In the genomic region with DNA sequence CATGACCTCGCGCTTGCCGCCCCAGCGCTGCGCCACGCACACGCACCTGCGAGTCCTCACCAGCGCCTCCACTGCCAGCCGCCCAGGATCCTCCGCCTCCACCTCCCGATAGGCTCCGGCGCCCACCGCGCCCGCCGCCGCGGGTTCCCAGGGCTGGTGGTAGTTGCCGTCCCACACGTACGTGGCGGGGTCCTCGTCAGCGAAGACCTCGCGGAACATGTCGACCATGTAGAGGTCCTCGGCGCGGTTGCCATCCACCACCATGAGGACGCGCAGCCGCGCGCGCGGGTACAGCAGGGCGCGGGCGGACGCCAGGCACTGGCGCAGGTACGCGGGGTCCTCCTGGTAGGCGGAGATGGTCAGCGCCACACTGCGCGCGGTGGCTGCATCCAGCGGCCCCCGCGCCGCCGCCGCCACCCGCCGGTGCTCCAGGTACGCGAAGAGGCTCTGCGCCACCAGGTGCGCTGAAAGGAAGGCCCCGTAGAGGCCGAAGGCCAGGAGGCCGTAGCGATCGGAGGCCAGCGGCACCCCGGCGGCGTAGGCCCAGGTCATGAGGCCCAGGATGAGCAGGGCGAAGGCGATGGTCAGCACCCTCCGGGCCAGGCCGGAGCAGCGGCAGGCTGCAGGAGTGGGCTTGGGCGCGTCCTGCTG, we compare ENCODE assay signal across 1 cellular context.
TF ChIP-seq lines count a peak whose summit lies in the region.

No MANE protein-coding gene starts in this region.

TF ChIP-seq in H1, 55 proteins besides CTCF, POLR2A, EP300 and RAD21:
- TF ChIP-seq ATF3 (IDR thresholded peaks at IDR 0.05; ENCODE audit: insufficient read depth, low read depth, low read length) (no peak), KDM1A (IDR thresholded peaks at IDR 0.05; ENCODE audit: borderline replicate concordance, low read length) (no peak; the same call in 1 of the 2 replicates), SUZ12 (IDR thresholded peaks at IDR 0.05; ENCODE audit: low read length) (peak; percentile 84), TCF12 (IDR thresholded peaks at IDR 0.05; ENCODE audit: low read depth, low read length) (0 out of 2 replicates have a peak, but pooled peaks have one; percentile 18), RBBP5 (IDR thresholded peaks at IDR 0.05; ENCODE audit: borderline replicate concordance, low read depth, low read length) (no peak), FOSL1 (IDR thresholded peaks at IDR 0.05; ENCODE audit: insufficient read depth, low read depth, low read length) (no peak), BACH1 (IDR thresholded peaks at IDR 0.05; ENCODE audit: low read length) (0 out of 2 replicates have a peak, but pooled peaks have one; percentile 5), EGR1 (IDR thresholded peaks at IDR 0.05; ENCODE audit: borderline replicate concordance, low read depth, low read length) (no peak), RNF2 (IDR thresholded peaks at IDR 0.05; ENCODE audit: borderline replicate concordance, low read depth, low read length, missing control alignments, poor library complexity, severe bottlenecking) (peak; percentile 56), TBP (IDR thresholded peaks at IDR 0.05; ENCODE audit: low read depth, low read length) (no peak), HDAC6 (IDR thresholded peaks at IDR 0.05; ENCODE audit: low read depth, low read length) (no peak), SRF (IDR thresholded peaks at IDR 0.05; ENCODE audit: low read depth, low read length) (no peak), E2F6 (IDR thresholded peaks at IDR 0.05) (peak; percentile 73), YY1 (IDR thresholded peaks at IDR 0.05; ENCODE audit: low read depth, low read length) (no peak), HDAC2 (IDR thresholded peaks at IDR 0.05; ENCODE audit: borderline replicate concordance in 1 of 2, low read depth in 2 of 2, low read length in 2 of 2) (0 out of 4 replicates have a peak, but pooled peaks of 1 of the 2 experiments have one; percentile 66), POU5F1 (IDR thresholded peaks at IDR 0.05; ENCODE audit: low read depth, low read length) (no peak), USF2 (IDR thresholded peaks at IDR 0.05; ENCODE audit: low read length) (no peak), RFX5 (IDR thresholded peaks at IDR 0.05; ENCODE audit: borderline replicate concordance, low read depth, low read length) (no peak), NANOG (IDR thresholded peaks at IDR 0.05; ENCODE audit: insufficient read depth, low read depth, low read length, poor library complexity, severe bottlenecking) (no peak), SP2 (IDR thresholded peaks at IDR 0.05; ENCODE audit: low read length) (no peak), EZH2 (IDR thresholded peaks at IDR 0.05; ENCODE audit: low read depth, low read length, severe bottlenecking) (peak; percentile 75), MAX (IDR thresholded peaks at IDR 0.05) (peak; percentile 71), KDM4A (IDR thresholded peaks at IDR 0.05; ENCODE audit: low read depth, low read length, severe bottlenecking) (peak; percentile 96), TAF7 (optimal IDR thresholded peaks at IDR 0.05; ENCODE audit: borderline replicate concordance, low read depth, low read length) (no peak)
